Comparison of ENCODE assay signal across 11 cellular contexts in genomic region chr2:74001121-74001520, GRCh38. TPM values are rescaled to one million over a fixed set of nuclear protein-coding genes. Genes with fewer than 3 reads are reported as not detected.
A peak's percentile ranks its signal among the peaks of the same experiment; 100 is the strongest.
DNase-seq lines count a peak whose midpoint lies in the region; ATAC-seq and TF ChIP-seq lines count a peak whose summit lies in the region.
"Had no signal": no experiment of that assay in that cellular context is flagged by ENCODE, and none has a peak within 500 bp of the region (broad histone marks: within the 10 kb centered on the region; RNA-seq: fewer than 3 reads in every experiment).

No MANE protein-coding gene starts in this region.

- no peak for TF ChIP-seq POLR2A in gastrocnemius medialis (IDR thresholded peaks at IDR 0.05)

- no peaks in the 10 kb centered on the region for H3K9me3 ChIP-seq in A673 (ENCODE audit: low read depth, low read length, poor library complexity, severe bottlenecking)
- no peaks in the 10 kb centered on the region for H3K9me3 ChIP-seq in SJCRH30 (replicated peaks)
- no peaks in the 10 kb centered on the region for H3K9me3 ChIP-seq in gastrocnemius medialis

- in situ Hi-C loops in gastrocnemius medialis (cut with MboI; ENCODE audit: low sequenced_read_pairs in 4 of 4), result no loop called here

- H3K36me3 ChIP-seq in A673 (ENCODE audit: insufficient read depth, low read length, poor library complexity, severe bottlenecking) (no peaks in the 10 kb centered on the region), SJCRH30 (0 out of 2 replicates have a peak, but pooled peaks cover 4% of the 10 kb centered on the region), gastrocnemius medialis (no peaks in the 10 kb centered on the region)

- no peaks in the 10 kb centered on the region for H3K27me3 Mint-ChIP-seq in WTC11 (ENCODE audit: low read depth)

- DNase-seq in stimulated activated CD4-positive, alpha-beta T cell treated with anti-CD3 and anti-CD28 coated beads, Interleukin-15, amount 100 ng/mL, for 24 hours, result peak; percentile 50
- no peak for DNase-seq in stimulated activated CD4-positive, alpha-beta T cell treated with anti-CD3 and anti-CD28 coated beads, Interleukin-2, amount 100 ng/mL, for 48 hours
- DNase-seq in WTC11 (ENCODE audit: low spot score), result no peak
- peak; percentile 75 for DNase-seq in islet precursor cell
- no peak for DNase-seq in A673 (ENCODE audit: low spot score)
- no peak for DNase-seq in SJCRH30
- DNase-seq in gastrocnemius medialis, result no peak
- DNase-seq: activated CD4-positive, CD25-positive, alpha-beta regulatory T cell; aorta had no signal

- H3K9me3 Mint-ChIP-seq in WTC11, result no peaks in the 10 kb centered on the region

- H3K27me3 ChIP-seq in A673 (replicated peaks; ENCODE audit: insufficient read depth, low read depth, low read length, poor library complexity) (no peaks in the 10 kb centered on the region), SJCRH30 (no peaks in the 10 kb centered on the region), gastrocnemius medialis (no peaks in the 10 kb centered on the region)

- H3K27ac Mint-ChIP-seq in WTC11, result no peak overlapping the region

- no peaks in the 10 kb centered on the region for H3K36me3 Mint-ChIP-seq in WTC11

- no TSS peak for BruUV-seq in A673 (replicated peaks; lab: Mats Ljungman, UMichigan)

- POLR2A ChIA-PET in WTC11 (lab: Charles Lee) (interaction anchor here (0.9 to 2.1 kb wide), 2 partner anchors 56 to 177 kb away, joined by 3 to 8 read pairs; partner anchors contain the start of gene MOB1A), A673 (lab: Charles Lee; ENCODE audit: low non-redundant PET) (interaction anchor here (0.6 kb wide), 1 partner anchor 159 kb away, joined by 3 read pairs; no protein-coding TSS in a partner anchor)

- H3K4me3 ChIP-seq in A673 (ENCODE audit: low read depth, low read length, poor library complexity, severe bottlenecking) (no peak overlapping the region), SJCRH30 (no peak overlapping the region), gastrocnemius medialis (no peak overlapping the region)

- H3K4me1 ChIP-seq in A673 (ENCODE audit: insufficient read depth, low read length, poor library complexity, severe bottlenecking) (peaks cover 56% of the 10 kb centered on the region), SJCRH30 (peaks cover 15% of the 10 kb centered on the region), gastrocnemius medialis (peaks cover 17 to 22% of the 10 kb centered on the region in 2 donors)

- peak overlapping the region; percentile 66 for H3K4me3 Mint-ChIP-seq in WTC11

- TF ChIP-seq CTCF in WTC11 (IDR thresholded peaks at IDR 0.05) (no peak), A673 (conservative IDR thresholded peaks at IDR 0.05; ENCODE audit: low read depth, low read length) (no peak), gastrocnemius medialis (IDR thresholded peaks at IDR 0.05 in 4 of 5, conservative IDR thresholded peaks at IDR 0.05 in 1 of 5) (no peak)

- intact Hi-C loops in A673 (cut with micrococcal nuclease; ENCODE audit: unreplicated experiment), result no loop called here
- intact Hi-C loops in gastrocnemius medialis (cut with DNase I; ENCODE audit: low total_unique reads), result loop anchor here (5.0 to 10.0 kb wide), 2 partner anchors 144 to 169 kb away; partner anchors contain the start of gene BOLA3

- ATAC-seq in WTC11, result no peak
- ATAC-seq in HG02610 (IDR thresholded peaks at IDR 0.05; ENCODE audit: unreplicated experiment), result no peak
- ATAC-seq in gastrocnemius medialis, result no peak

- H3K4me1 Mint-ChIP-seq in WTC11, result peaks cover 60% of the 10 kb centered on the region

- CTCF ChIA-PET in WTC11 (lab: Charles Lee) (interaction anchor here (2.2 kb wide), 1 partner anchor 93 kb away, joined by 5 read pairs; no protein-coding TSS in a partner anchor), A673 (lab: Charles Lee) (no interaction called here)

- no peak overlapping the region for H3K27ac ChIP-seq in A673 (ENCODE audit: low read depth, low read length, poor library complexity, severe bottlenecking)
- H3K27ac ChIP-seq in SJCRH30, result no peak overlapping the region
- no peak overlapping the region for H3K27ac ChIP-seq in gastrocnemius medialis
- H3K27ac ChIP-seq: epithelial cell of prostate had no signal

TF ChIP-seq in WTC11, 78 proteins besides CTCF, POLR2A, EP300 and RAD21:
- TF ChIP-seq, protein P1, sequence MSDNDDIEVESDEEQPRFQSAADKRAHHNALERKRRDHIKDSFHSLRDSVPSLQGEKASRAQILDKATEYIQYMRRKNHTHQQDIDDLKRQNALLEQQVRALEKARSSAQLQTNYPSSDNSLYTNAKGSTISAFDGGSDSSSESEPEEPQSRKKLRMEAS (CRISPR knock-in tag; IDR thresholded peaks at IDR 0.05), result no peak
- TF ChIP-seq SMAD4 (CRISPR knock-in tag; IDR thresholded peaks at IDR 0.05), result no peak
- no peak for TF ChIP-seq MXD4 (CRISPR knock-in tag; IDR thresholded peaks at IDR 0.05; ENCODE audit: borderline replicate concordance)
- TF ChIP-seq ATF1 (CRISPR knock-in tag; IDR thresholded peaks at IDR 0.05), result no peak
TF ChIP-seq in WTC11: peak in this region for 0.

RNA-seq across cellular contexts. Expression of gene TET3, which starts 16.4 kb away (rescaled TPM):
- total RNA-seq in WTC11 (2021) (16.4 to 19.3 TPM (median 18.2 TPM) in 3 replicates), A673 (2021) (26.3 and 28.7 TPM in 2 replicates), gastrocnemius medialis (1 to 10 TPM; 2.1 to 3.3 (median 2.9) TPM)
- 13.6 and 16.3 TPM in 2 replicates for total RNA-seq in SJCRH30 (2014; rRNA removed; shearing (Covaris generic))

Comparison
In these comparisons a context has a peak if more than half of its experiments do, and no peak if none do; other contexts are left out.
1. DNase-seq: peak in stimulated activated CD4-positive, alpha-beta T cell treated with anti-CD3 and anti-CD28 coated beads, Interleukin-15, amount 100 ng/mL, for 24 hours (single experiment) and islet precursor cell (single experiment); none in stimulated activated CD4-positive, alpha-beta T cell treated with anti-CD3 and anti-CD28 coated beads, Interleukin-2, amount 100 ng/mL, for 48 hours (0 of 2), WTC11 (single experiment), A673 (single experiment), SJCRH30 (0 of 2) and gastrocnemius medialis (0 of 2).